Comparison of ENCODE assay signal across 19 cellular contexts in the genomic region with DNA sequence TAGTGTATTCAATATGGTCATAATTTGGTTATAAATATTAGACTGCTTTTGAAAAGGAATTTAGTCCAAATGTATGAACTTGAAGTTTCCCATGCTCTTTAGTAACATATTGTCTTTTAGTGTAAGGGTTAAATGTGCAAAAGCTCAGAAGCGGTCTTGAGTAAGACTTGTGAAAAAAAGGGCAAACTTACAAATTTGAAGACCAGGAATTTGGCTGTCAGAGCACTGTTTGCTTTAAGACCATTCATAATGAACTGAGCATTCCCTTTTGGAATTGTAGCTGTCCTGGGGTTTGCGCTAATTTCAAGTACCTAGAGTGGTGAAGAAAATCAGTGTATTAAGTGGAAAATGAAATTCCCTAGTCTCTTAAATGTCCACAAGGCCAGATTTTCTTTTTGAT. TPM values are rescaled to one million over a fixed set of nuclear protein-coding genes. Genes with fewer than 3 reads are reported as not detected.
DNase-seq lines count a peak whose midpoint lies in the region; ATAC-seq and TF ChIP-seq lines count a peak whose summit lies in the region.
"Had no signal": no experiment of that assay in that cellular context is flagged by ENCODE, and none has a peak within 500 bp of the region (broad histone marks: within the 10 kb centered on the region; RNA-seq: fewer than 3 reads in every experiment).

No MANE protein-coding gene starts in this region.

- H3K4me2 ChIP-seq in neuronal stem cell (ENCODE audit: insufficient read depth, low read length, poor library complexity, severe bottlenecking): no peak overlapping the region
- H3K4me2 ChIP-seq: GM23338 had no signal

- H4K8ac ChIP-seq in neuronal stem cell (ENCODE audit: low read depth, low read length): no peak overlapping the region

- H3K9me3 Mint-ChIP-seq in activated T-helper 2 cell treated with anti-CD3 and anti-CD28 coated beads, Interferon-gamma antibody, Interleukin-2, Interleukin-4, amounts not matched to agents 10 μg/mL and 5 μg/mL and 100 μg/mL, durations not matched to agents 14 hours and 24 hours and 36 hours: no peaks in the 10 kb centered on the region
- H3K9me3 Mint-ChIP-seq: CD8-positive, alpha-beta memory T cell; GM23338 had no signal

- H2BK5ac ChIP-seq in neuronal stem cell (ENCODE audit: low read length): no peak overlapping the region

- H3K36me3 ChIP-seq in SK-N-MC (ENCODE audit: insufficient read depth, low read length) (no peaks in the 10 kb centered on the region), neuronal stem cell (replicated peaks in 1 of 2; ENCODE audit: control insufficient read depth in 2 of 2, insufficient read depth in 2 of 2, low read length in 2 of 2) (no peaks in the 10 kb centered on the region), tibial nerve (no peaks in the 10 kb centered on the region)
- H3K36me3 ChIP-seq: SJCRH30 had no signal

- no CpG with 5 or more reads among the region's 2 CpGs for WGBS in neuronal stem cell (ENCODE audit: extremely low coverage in 2 of 2, insufficient read length in 2 of 2, insufficient replicate concordance in 1 of 2), 2 donors
- WGBS in tibial nerve, 2 donors: 28 to 40% methylated on average over 2 of the region's 2 CpGs

- H2AFZ ChIP-seq in neuronal stem cell (ENCODE audit: low read length): peak overlapping the region; percentile 47
- H2AFZ ChIP-seq: GM23338 had no signal

- intact Hi-C loops in activated T-helper 2 cell treated with anti-CD3 and anti-CD28 coated beads, Interferon-gamma antibody, Interleukin-2, Interleukin-4, amounts not matched to agents 10 μg/mL and 5 μg/mL and 100 μg/mL, durations not matched to agents 14 hours and 24 hours and 36 hours (cut with micrococcal nuclease): no loop called here

- H3K27ac Mint-ChIP-seq in activated T-helper 2 cell treated with anti-CD3 and anti-CD28 coated beads, Interferon-gamma antibody, Interleukin-2, Interleukin-4, amounts not matched to agents 10 μg/mL and 5 μg/mL and 100 μg/mL, durations not matched to agents 14 hours and 24 hours and 36 hours: no peak overlapping the region
- H3K27ac Mint-ChIP-seq: CD8-positive, alpha-beta memory T cell; GM23338 had no signal

- H3K23ac ChIP-seq in neuronal stem cell (ENCODE audit: low read depth, low read length, poor library complexity): no peak overlapping the region

- H3K4ac ChIP-seq in neuronal stem cell (ENCODE audit: low read length): no peak overlapping the region

- H3K27ac ChIP-seq in SK-N-MC (peak overlapping the region; percentile 57; the same call in 1 of the 2 replicates), neuronal stem cell (replicated peaks; ENCODE audit: low read length) (no peak overlapping the region), tibial nerve (peak overlapping the region; percentile 51 to 100 (median 98))
- H3K27ac ChIP-seq: SJCRH30 had no signal

- ATAC-seq in GM19328 (IDR thresholded peaks at IDR 0.05; ENCODE audit: unreplicated experiment): no peak
- ATAC-seq: GM23338, HCT116, Panc1 had no signal

- no peaks in the 10 kb centered on the region for H3K36me3 Mint-ChIP-seq in activated T-helper 2 cell treated with anti-CD3 and anti-CD28 coated beads, Interferon-gamma antibody, Interleukin-2, Interleukin-4, amounts not matched to agents 10 μg/mL and 5 μg/mL and 100 μg/mL, durations not matched to agents 14 hours and 24 hours and 36 hours (ENCODE audit: low read depth)
- H3K36me3 Mint-ChIP-seq: CD8-positive, alpha-beta memory T cell had no signal

- H3K4me3 ChIP-seq in SK-N-MC (no peak overlapping the region), neuronal stem cell (ENCODE audit: low read length in 2 of 2) (no peak overlapping the region), tibial nerve (no peak overlapping the region)
- H3K4me3 ChIP-seq: GM23338, SJCRH30 had no signal

- H3K14ac ChIP-seq in neuronal stem cell (ENCODE audit: low read length): no peak overlapping the region

- no peak overlapping the region for H2AK5ac ChIP-seq in neuronal stem cell (ENCODE audit: low read depth, low read length)

- no peak overlapping the region for H3K4me3 Mint-ChIP-seq in activated T-helper 2 cell treated with anti-CD3 and anti-CD28 coated beads, Interferon-gamma antibody, Interleukin-2, Interleukin-4, amounts not matched to agents 10 μg/mL and 5 μg/mL and 100 μg/mL, durations not matched to agents 14 hours and 24 hours and 36 hours (ENCODE audit: low read depth)
- H3K4me3 Mint-ChIP-seq: GM23338 had no signal

- peaks cover 19% of the 10 kb centered on the region for H3K4me1 Mint-ChIP-seq in activated T-helper 2 cell treated with anti-CD3 and anti-CD28 coated beads, Interferon-gamma antibody, Interleukin-2, Interleukin-4, amounts not matched to agents 10 μg/mL and 5 μg/mL and 100 μg/mL, durations not matched to agents 14 hours and 24 hours and 36 hours (ENCODE audit: low read depth)

- DNase-seq in SK-N-MC (ENCODE audit: low read depth, low spot score) (no peak), fibroblast of gingiva (ENCODE audit: low read depth) (peak; percentile 43), neuronal stem cell (ENCODE audit: low spot score) (no peak), tibial nerve (ENCODE audit: low spot score in 2 of 2) (no peak), NCI-H187 treated with DMSO at 0.1 percent for 48 hours (lab: John Stamatoyannopoulos, UW) (no peak)
- no peak for DNase-seq in activated T-helper 2 cell treated with anti-CD3 and anti-CD28 coated beads, Interferon-gamma antibody, Interleukin-2, Interleukin-4, amounts not matched to agents 10 μg/mL and 5 μg/mL and 100 μg/mL, durations not matched to agents 14 hours and 24 hours and 36 hours (ENCODE audit: low spot score)
- DNase-seq: C1 segment of cervical spinal cord; CD8-positive, alpha-beta memory T cell; DMS53; KBM-7; NCI-H1105; NCI-H2081 treated with DMSO at 0.1 percent for 48 hours; NCI-H510A; NCI-H82; SJCRH30 had no signal

- TF ChIP-seq POLR2A in tibial nerve (IDR thresholded peaks at IDR 0.05): no peak

- H3K18ac ChIP-seq in neuronal stem cell (ENCODE audit: low read length): no peak overlapping the region

- H2BK120ac ChIP-seq in neuronal stem cell (ENCODE audit: low read depth, low read length): no peak overlapping the region

- H3K9me3 ChIP-seq in SK-N-MC (ENCODE audit: low read depth, low read length) (no peaks in the 10 kb centered on the region), neuronal stem cell (replicated peaks in 1 of 2; ENCODE audit: control insufficient read depth in 2 of 2, insufficient read depth in 1 of 2, low read depth in 1 of 2, low read length in 2 of 2) (no peaks in the 10 kb centered on the region), tibial nerve (no peaks in the 10 kb centered on the region)
- H3K9me3 ChIP-seq: SJCRH30 had no signal

- H3K9ac ChIP-seq in SK-N-MC (ENCODE audit: insufficient read length) (no peak overlapping the region), neuronal stem cell (ENCODE audit: low read depth, low read length, poor library complexity) (no peak overlapping the region)

- H3K27me3 Mint-ChIP-seq in activated T-helper 2 cell treated with anti-CD3 and anti-CD28 coated beads, Interferon-gamma antibody, Interleukin-2, Interleukin-4, amounts not matched to agents 10 μg/mL and 5 μg/mL and 100 μg/mL, durations not matched to agents 14 hours and 24 hours and 36 hours (ENCODE audit: low read depth): peaks cover 73% of the 10 kb centered on the region

- no peak for TF ChIP-seq EP300 in tibial nerve (IDR thresholded peaks at IDR 0.05)

- no peaks in the 10 kb centered on the region for H3K79me1 ChIP-seq in neuronal stem cell (ENCODE audit: low read depth, low read length)

- no peaks in the 10 kb centered on the region for H3K27me3 ChIP-seq in neuronal stem cell (ENCODE audit: control insufficient read depth in 3 of 3, insufficient read depth in 3 of 3, low read depth in 1 of 3, low read length in 3 of 3)
- H3K27me3 ChIP-seq in tibial nerve: no peaks in the 10 kb centered on the region
- H3K27me3 ChIP-seq: SJCRH30 had no signal

- H2BK15ac ChIP-seq in neuronal stem cell (ENCODE audit: low read length): no peak overlapping the region

- TF ChIP-seq CTCF in tibial nerve (IDR thresholded peaks at IDR 0.05): no peak

- H3K4me1 ChIP-seq in neuronal stem cell (ENCODE audit: control insufficient read depth in 2 of 2, insufficient read depth in 1 of 2, low read depth in 1 of 2, low read length in 2 of 2): peaks cover 6 to 26% of the 10 kb centered on the region in 2 donors
- H3K4me1 ChIP-seq in tibial nerve: peaks cover 0 to 69% (median 12%) of the 10 kb centered on the region in 4 donors

- no peak overlapping the region for H4K91ac ChIP-seq in neuronal stem cell (ENCODE audit: low read depth, low read length, poor library complexity)

- H2BK12ac ChIP-seq in neuronal stem cell (ENCODE audit: low read length): no peak overlapping the region

RNA-seq across cellular contexts. Expression of gene ZEB2, which starts 6.9 kb away (rescaled TPM):
- polyA plus RNA-seq in neuronal stem cell (2013, experiment 1 of 2): 18.6 TPM
- 19.1 TPM for polyA plus RNA-seq in neuronal stem cell (2013, experiment 2 of 2)
- total RNA-seq in tibial nerve: 100 to 1,000 TPM; 148 to 290 (median 218) TPM
- 50.9 and 53.2 TPM in 2 replicates for total RNA-seq in activated T-helper 2 cell treated with anti-CD3 and anti-CD28 coated beads, Interferon-gamma antibody, Interleukin-2, Interleukin-4, amounts not matched to agents 10 μg/mL and 5 μg/mL and 100 μg/mL, durations not matched to agents 14 hours and 24 hours and 36 hours
- total RNA-seq: GM23338 had no signal
